Comparison of ENCODE assay signal across 10 cellular contexts in the genomic region with DNA sequence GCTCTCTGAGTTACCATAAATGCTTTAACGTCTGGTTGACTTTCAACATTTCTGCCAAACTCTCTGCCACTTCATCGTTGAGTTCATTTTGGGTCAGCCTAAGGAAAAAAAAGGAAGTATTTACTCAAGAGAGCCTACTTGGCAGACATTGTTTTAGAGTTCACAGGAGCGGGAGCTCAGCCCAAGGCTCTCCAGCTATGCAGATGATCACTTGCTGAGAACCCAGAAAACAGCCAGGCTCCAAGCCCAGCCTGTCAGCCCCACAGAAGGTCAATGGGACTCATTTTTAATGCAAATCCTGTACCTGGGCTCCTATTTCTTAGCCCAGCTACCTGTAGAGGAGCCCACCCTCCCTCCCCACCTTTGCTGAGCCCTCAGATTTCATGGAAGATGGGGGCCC. TPM values are rescaled to one million over a fixed set of nuclear protein-coding genes. Genes with fewer than 3 reads are reported as not detected.
DNase-seq lines count a peak whose midpoint lies in the region; TF ChIP-seq lines count a peak whose summit lies in the region.
"Had no signal": no experiment of that assay in that cellular context is flagged by ENCODE, and none has a peak within 500 bp of the region (broad histone marks: within the 10 kb centered on the region; RNA-seq: fewer than 3 reads in every experiment).

No MANE protein-coding gene starts in this region.

- peaks cover 77 to 89% of the 10 kb centered on the region in 2 experiments for H3K4me1 ChIP-seq in neutrophil (ENCODE audit: control insufficient read depth in 1 of 2, insufficient read depth in 1 of 2, low read depth in 1 of 2, low read length in 1 of 2)

- no peak for TF ChIP-seq CTCF in AG10803 (conservative IDR thresholded peaks at IDR 0.05; ENCODE audit: low read length)
- TF ChIP-seq CTCF in fibroblast of pulmonary artery (IDR thresholded peaks at IDR 0.05; ENCODE audit: low read length, missing control alignments): no peak
- no peak for TF ChIP-seq CTCF in neutrophil (IDR thresholded peaks at IDR 0.05)

- no peaks in the 10 kb centered on the region for H3K9me3 ChIP-seq in neutrophil

- H3K36me3 ChIP-seq in neutrophil: no peaks in the 10 kb centered on the region

- DNase-seq in AG10803 (ENCODE audit: low read depth) (peak; percentile 87), NOMO-1 treated with DMSO at 0.1 percent for 48 hours (lab: John Stamatoyannopoulos, UW; ENCODE audit: unreplicated experiment) (peak; percentile 84), fibroblast of pulmonary artery (ENCODE audit: low read depth) (peak; percentile 79), germinal center (ENCODE audit: low spot score) (no peak), NCI-H1048 (lab: John Stamatoyannopoulos, UW) (no peak), retina (no peak), A172 (ENCODE audit: low spot score) (no peak)
- DNase-seq: activated T-cell treated with anti-CD3 and anti-CD28 coated beads, Interleukin-2, amount 50 U/mL, for 48 hours; EL had no signal

- H3K27ac ChIP-seq in neutrophil: peak overlapping the region; percentile 70

- no peaks in the 10 kb centered on the region for H3K27me3 ChIP-seq in neutrophil

- no peak overlapping the region for H3K4me3 ChIP-seq in AG10803 (ENCODE audit: low read length)
- no peak overlapping the region for H3K4me3 ChIP-seq in fibroblast of pulmonary artery (replicated peaks; ENCODE audit: low read depth, low read length)
- peak overlapping the region in 1 of 2 experiments; percentile 26 for H3K4me3 ChIP-seq in neutrophil (ENCODE audit: low read depth in 1 of 2, low read length in 1 of 2)

RNA-seq across cellular contexts. Expression of a gene that starts 45.5 kb away (rescaled TPM):
- 5.2 and 5.3 TPM in 2 replicates for total RNA-seq in A172 (2014; rRNA removed; shearing (Covaris generic))

Comparison
In these comparisons a context has a peak if more than half of its experiments do, and no peak if none do; other contexts are left out.
1. DNase-seq: peak in AG10803 (single experiment), NOMO-1 treated with DMSO at 0.1 percent for 48 hours (single experiment) and fibroblast of pulmonary artery (single experiment); none in germinal center (single experiment), NCI-H1048 (single experiment), retina (single experiment) and A172 (single experiment).